In the genomic region with DNA sequence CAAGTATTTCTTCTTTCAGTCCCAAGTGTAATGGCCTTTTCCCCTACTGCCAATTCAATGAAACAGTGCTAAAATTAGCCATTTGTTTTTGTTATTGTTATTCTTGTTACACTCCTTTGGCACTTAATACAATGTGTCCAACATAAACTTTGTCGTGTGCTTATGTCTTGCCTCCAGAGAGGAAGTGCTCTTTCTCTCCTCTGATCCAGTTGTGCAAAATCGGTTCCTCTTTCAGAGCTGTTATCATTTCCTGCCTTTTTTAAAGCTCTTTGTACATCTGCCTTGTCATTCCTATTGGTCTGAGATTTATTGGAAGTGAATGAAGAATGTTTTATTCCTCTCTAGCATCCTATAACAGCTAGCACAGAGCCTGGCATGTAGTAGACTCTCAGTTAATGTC, we compare ENCODE assay signal across 1 cellular context.
TF ChIP-seq lines count a peak whose summit lies in the region.

No MANE protein-coding gene starts in this region.

TF ChIP-seq in HepG2, 621 proteins besides CTCF, POLR2A, EP300 and RAD21 (continued from another document):
- no peak for TF ChIP-seq NFE2L2 (IDR thresholded peaks at IDR 0.05; ENCODE audit: low read length)
- TF ChIP-seq MEF2D (CRISPR knock-in tag; IDR thresholded peaks at IDR 0.05), result no peak
- TF ChIP-seq, protein P1, sequence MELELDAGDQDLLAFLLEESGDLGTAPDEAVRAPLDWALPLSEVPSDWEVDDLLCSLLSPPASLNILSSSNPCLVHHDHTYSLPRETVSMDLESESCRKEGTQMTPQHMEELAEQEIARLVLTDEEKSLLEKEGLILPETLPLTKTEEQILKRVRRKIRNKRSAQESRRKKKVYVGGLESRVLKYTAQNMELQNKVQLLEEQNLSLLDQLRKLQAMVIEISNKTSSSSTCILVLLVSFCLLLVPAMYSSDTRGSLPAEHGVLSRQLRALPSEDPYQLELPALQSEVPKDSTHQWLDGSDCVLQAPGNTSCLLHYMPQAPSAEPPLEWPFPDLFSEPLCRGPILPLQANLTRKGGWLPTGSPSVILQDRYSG (CRISPR knock-in tag; IDR thresholded peaks at IDR 0.05), result no peak
- no peak for TF ChIP-seq ZNF335 (CRISPR knock-in tag; IDR thresholded peaks at IDR 0.05)
- TF ChIP-seq MBD4 (IDR thresholded peaks at IDR 0.05; ENCODE audit: borderline replicate concordance, low read length), result no peak
- TF ChIP-seq KDM2A (CRISPR knock-in tag; IDR thresholded peaks at IDR 0.05; ENCODE audit: borderline replicate concordance, low read depth), result no peak
- no peak for TF ChIP-seq PPARG (CRISPR knock-in tag; conservative IDR thresholded peaks at IDR 0.05)
